In genomic region chr1:29607236-29607635, GRCh38 we compare ENCODE assay signal across 30 cellular contexts.
"Had no signal": no experiment of that assay in that cellular context is flagged by ENCODE, and none has a peak within 500 bp of the region (broad histone marks: within the 10 kb centered on the region; RNA-seq: fewer than 3 reads in every experiment).

No MANE protein-coding gene starts in this region.

- DNase-seq: activated CD4-positive, alpha-beta memory T cell treated with anti-CD3 and anti-CD28 coated beads for 36 hours; activated CD4-positive, alpha-beta T cell treated with anti-CD3 and anti-CD28 coated beads, Interleukin-2, amount 10 ng/mL, durations not matched to agents 24 days and 14 days; activated CD8-positive, alpha-beta memory T cell treated with anti-CD3 and anti-CD28 coated beads, Interleukin-2, amount 50 U/mL, for 4 hours; activated gamma-delta T cell; activated naive CD4-positive, alpha-beta T cell treated with anti-CD3 and anti-CD28 coated beads, Interleukin-2, amount 10 ng/mL, durations not matched to agents 7 days and 5 days; activated naive CD8-positive, alpha-beta T cell treated with anti-CD3 and anti-CD28 coated beads, Interleukin-2, amount 10 ng/mL, durations not matched to agents 7 days and 5 days; activated T-cell treated with anti-CD3 and anti-CD28 coated beads, Interleukin-2, amount 50 U/mL, for 24 hours; cerebellar nuclear complex; colonic mucosa; effector memory CD4-positive, alpha-beta T cell; erythroblast; left cardiac atrium; mammary epithelial cell; naive thymus-derived CD8-positive, alpha-beta T cell; occipital lobe; right cardiac atrium; stimulated activated CD4-positive, alpha-beta T cell treated with anti-CD3 and anti-CD28 coated beads, Interleukin-15, amount 100 ng/mL, for 24 hours; stimulated activated CD4-positive, alpha-beta T cell treated with anti-CD3 and anti-CD28 coated beads, Interleukin-2, amount 100 ng/mL, for 24 hours; stimulated activated naive B cell treated with anti-CD40 and anti-IgM and Interleukin-4, amounts not matched to agents 10 μg/mL and 1 μg/mL and 100 μg/mL, for 72 hours; stomach; T1000; thyroid gland; upper lobe of left lung; WERI-Rb-1 had no signal

- H3K27ac ChIP-seq: ascending aorta, cardiac muscle cell, colonic mucosa, gastroesophageal sphincter, hepatocyte, stomach, thyroid gland, upper lobe of left lung, vagina, WERI-Rb-1 had no signal

- H2AFZ ChIP-seq: hepatocyte had no signal

- H3K4me1 ChIP-seq: ascending aorta, colonic mucosa, gastroesophageal sphincter, stomach, thyroid gland, upper lobe of left lung, vagina had no signal

- H3K4me2 ChIP-seq: hepatocyte had no signal

- H3K79me2 ChIP-seq: hepatocyte had no signal

- H3K27me3 ChIP-seq: ascending aorta, cardiac muscle cell, colonic mucosa, hepatocyte, thyroid gland, upper lobe of left lung, vagina had no signal

- ATAC-seq: activated CD4-positive, CD25-positive, alpha-beta regulatory T cell treated with anti-CD3 and anti-CD28 coated beads, Interleukin-2, amount 50 U/mL, for 24 hours; gastroesophageal sphincter; left cardiac atrium; naive thymus-derived CD8-positive, alpha-beta T cell; right cardiac atrium; stimulated activated naive B cell treated with anti-CD40 and anti-IgM and Interleukin-4, amounts not matched to agents 10 μg/mL and 1 μg/mL and 100 μg/mL, for 72 hours had no signal

- H3K9me3 ChIP-seq: ascending aorta, colonic mucosa, gastroesophageal sphincter, thyroid gland, upper lobe of left lung, vagina had no signal

- H3K36me3 ChIP-seq: ascending aorta, cardiac muscle cell, colonic mucosa, gastroesophageal sphincter, stomach, thyroid gland, upper lobe of left lung, vagina, WERI-Rb-1 had no signal

- H3K4me3 ChIP-seq: ascending aorta, cardiac muscle cell, colonic mucosa, gastroesophageal sphincter, hepatocyte, stomach, thyroid gland, upper lobe of left lung, vagina had no signal
